Comparison of ENCODE assay signal across 20 cellular contexts in the genomic region with DNA sequence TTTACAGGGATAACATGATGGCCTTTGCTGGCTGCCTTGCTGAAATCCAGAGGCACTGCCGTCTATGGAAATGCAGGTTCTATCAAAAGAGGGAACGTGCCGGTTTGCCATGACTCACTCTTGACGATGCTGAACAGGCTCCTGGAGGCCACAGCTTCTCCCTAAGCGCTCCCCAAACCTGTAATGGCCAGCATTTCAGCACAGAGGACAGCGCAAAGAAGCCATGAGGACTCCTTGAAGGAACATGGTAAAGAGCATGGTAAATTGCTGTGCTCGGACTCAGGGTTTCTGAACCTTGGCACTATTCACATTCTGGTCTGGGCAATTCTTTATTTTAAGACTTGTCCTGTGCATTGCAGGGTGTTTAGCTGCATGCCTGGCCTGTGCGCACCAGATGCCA.
"Had no signal": no experiment of that assay in that cellular context is flagged by ENCODE, and none has a peak within 500 bp of the region (broad histone marks: within the 10 kb centered on the region; RNA-seq: fewer than 3 reads in every experiment).

No MANE protein-coding gene starts in this region.

- H3K27ac ChIP-seq: epithelial cell of prostate, gastrocnemius medialis, heart left ventricle, lower lobe of right lung, parathyroid adenoma, sigmoid colon, stomach, testis had no signal

- H3K4me3 ChIP-seq: gastrocnemius medialis, heart left ventricle, lower lobe of right lung, sigmoid colon, stomach, testis had no signal

- H3K36me3 ChIP-seq: gastrocnemius medialis, heart left ventricle, lower lobe of right lung, sigmoid colon, stomach had no signal

- H2AFZ ChIP-seq: parathyroid adenoma had no signal

- H3K9me3 ChIP-seq: gastrocnemius medialis, heart left ventricle, lower lobe of right lung, sigmoid colon, stomach, testis had no signal

- H3K79me2 ChIP-seq: parathyroid adenoma had no signal

- ATAC-seq: gastrocnemius medialis, heart left ventricle, left cardiac atrium, lower lobe of right lung, T-helper 17 cell, WTC11 had no signal

- DNase-seq: activated CD4-positive, alpha-beta T cell treated with anti-CD3 and anti-CD28 coated beads, Interleukin-2, amount 10 ng/mL, durations not matched to agents 24 days and 14 days; activated CD8-positive, alpha-beta memory T cell treated with anti-CD3 and anti-CD28 coated beads, Interleukin-2, amount 50 U/mL, for 48 hours; activated gamma-delta T cell treated with Interleukin-2 at 50 U/mL for 16 hours; activated naive CD8-positive, alpha-beta T cell treated with anti-CD3 and anti-CD28 coated beads for 36 hours; cortex of kidney; effector CD8-positive, alpha-beta T cell; gastrocnemius medialis; heart left ventricle; left cardiac atrium; lower lobe of right lung; midbrain; naive B cell; sigmoid colon; stimulated activated CD4-positive, alpha-beta T cell treated with anti-CD3 and anti-CD28 coated beads, Interleukin-1b, Interleukin-23, amount 100 ng/mL, for 48 hours; stomach; T-helper 17 cell; testis had no signal

- H3K27me3 ChIP-seq: gastrocnemius medialis, heart left ventricle, sigmoid colon, testis had no signal

- H3K4me1 ChIP-seq: heart left ventricle, lower lobe of right lung, parathyroid adenoma, sigmoid colon, stomach, testis had no signal

- H3K9ac ChIP-seq: parathyroid adenoma had no signal
